Comparison of ENCODE assay signal across 6 cellular contexts in the genomic region with DNA sequence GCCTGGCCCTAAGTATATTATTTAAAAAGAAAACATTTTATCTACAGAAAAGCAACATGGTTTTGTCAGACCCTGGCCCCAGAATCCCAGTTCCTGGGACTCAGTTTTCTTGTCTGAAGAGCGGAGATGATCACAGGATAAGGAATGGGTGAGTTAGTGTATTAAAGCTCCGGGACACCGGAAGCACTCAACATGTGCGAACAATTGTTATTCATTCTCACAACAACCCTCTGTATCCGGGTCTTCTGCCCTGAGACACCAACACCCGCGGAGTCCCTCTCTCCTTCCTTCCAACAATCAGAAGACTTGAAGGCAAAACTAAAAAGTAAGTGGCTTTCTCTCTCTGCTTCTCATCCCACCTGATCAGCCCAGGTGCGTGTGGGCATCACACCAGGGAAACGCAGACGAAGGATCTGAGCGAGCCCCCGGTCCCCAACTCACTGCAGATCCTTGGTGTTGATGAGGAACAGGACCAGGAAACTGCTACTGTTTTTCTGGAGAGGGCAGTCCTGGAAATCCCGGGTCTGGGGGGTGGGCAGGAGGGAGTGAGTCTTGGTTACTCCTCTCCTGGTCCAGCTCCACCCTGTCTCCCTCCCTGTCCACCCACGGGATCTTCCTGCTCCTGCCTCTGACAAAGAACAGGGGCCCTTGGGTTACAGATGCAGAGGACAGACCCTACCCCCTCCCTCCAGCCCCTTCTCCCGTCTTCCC. TPM values are rescaled to one million over a fixed set of nuclear protein-coding genes. Genes with fewer than 3 reads are reported as not detected.
DNase-seq lines count a peak whose midpoint lies in the region; ATAC-seq lines count a peak whose summit lies in the region.

No MANE protein-coding gene starts in this region.

- no peaks in the 10 kb centered on the region for H3K27me3 Mint-ChIP-seq in activated T-helper 2 cell treated with anti-CD3 and anti-CD28 coated beads, Interferon-gamma antibody, Interleukin-2, Interleukin-4, amounts not matched to agents 10 μg/mL and 5 μg/mL and 100 μg/mL, durations not matched to agents 14 hours and 24 hours and 36 hours (ENCODE audit: low read depth)

- H3K4me3 Mint-ChIP-seq in activated T-helper 2 cell treated with anti-CD3 and anti-CD28 coated beads, Interferon-gamma antibody, Interleukin-2, Interleukin-4, amounts not matched to agents 10 μg/mL and 5 μg/mL and 100 μg/mL, durations not matched to agents 14 hours and 24 hours and 36 hours (ENCODE audit: low read depth): peak overlapping the region; percentile 98

- ATAC-seq in HG03045 (IDR thresholded peaks at IDR 0.05; ENCODE audit: unreplicated experiment): no peak
- ATAC-seq in HG02588 (IDR thresholded peaks at IDR 0.05; ENCODE audit: unreplicated experiment): no peak

- peak overlapping the region; percentile 98 for H3K27ac Mint-ChIP-seq in activated T-helper 2 cell treated with anti-CD3 and anti-CD28 coated beads, Interferon-gamma antibody, Interleukin-2, Interleukin-4, amounts not matched to agents 10 μg/mL and 5 μg/mL and 100 μg/mL, durations not matched to agents 14 hours and 24 hours and 36 hours

- H3K9me3 ChIP-seq in muscle layer of duodenum (ENCODE audit: control insufficient read depth in 1 of 2, low read length in 2 of 2): no peaks in the 10 kb centered on the region

- H3K4me1 ChIP-seq in muscle layer of duodenum (ENCODE audit: control insufficient read depth in 1 of 2, insufficient read depth in 2 of 2, low read length in 2 of 2): peaks cover 15 to 33% of the 10 kb centered on the region in 2 donors

- peaks cover 40% of the 10 kb centered on the region for H3K36me3 Mint-ChIP-seq in activated T-helper 2 cell treated with anti-CD3 and anti-CD28 coated beads, Interferon-gamma antibody, Interleukin-2, Interleukin-4, amounts not matched to agents 10 μg/mL and 5 μg/mL and 100 μg/mL, durations not matched to agents 14 hours and 24 hours and 36 hours (ENCODE audit: low read depth)

- H3K9me3 Mint-ChIP-seq in activated T-helper 2 cell treated with anti-CD3 and anti-CD28 coated beads, Interferon-gamma antibody, Interleukin-2, Interleukin-4, amounts not matched to agents 10 μg/mL and 5 μg/mL and 100 μg/mL, durations not matched to agents 14 hours and 24 hours and 36 hours: no peaks in the 10 kb centered on the region

- H3K27ac ChIP-seq in muscle layer of duodenum (ENCODE audit: low read length): peak overlapping the region; percentile 89

- peaks cover 7 to 31% of the 10 kb centered on the region in 2 donors for H3K36me3 ChIP-seq in muscle layer of duodenum (ENCODE audit: control insufficient read depth in 1 of 2, insufficient read depth in 2 of 2, low read length in 2 of 2)

- peaks cover 27% of the 10 kb centered on the region for H3K4me1 Mint-ChIP-seq in activated T-helper 2 cell treated with anti-CD3 and anti-CD28 coated beads, Interferon-gamma antibody, Interleukin-2, Interleukin-4, amounts not matched to agents 10 μg/mL and 5 μg/mL and 100 μg/mL, durations not matched to agents 14 hours and 24 hours and 36 hours (ENCODE audit: low read depth)

- peak overlapping the region; percentile 89 to 91 for H3K4me3 ChIP-seq in muscle layer of duodenum (ENCODE audit: low read depth in 1 of 2, low read length in 2 of 2)

- DNase-seq in ELR (ENCODE audit: low read depth): peak; percentile 28
- no peak for DNase-seq in activated T-helper 2 cell treated with anti-CD3 and anti-CD28 coated beads, Interferon-gamma antibody, Interleukin-2, Interleukin-4, amounts not matched to agents 10 μg/mL and 5 μg/mL and 100 μg/mL, durations not matched to agents 14 hours and 24 hours and 36 hours (ENCODE audit: low spot score)
- DNase-seq in COLO829 (ENCODE audit: low spot score): no peak

- no peaks in the 10 kb centered on the region for H3K27me3 ChIP-seq in muscle layer of duodenum (ENCODE audit: low read depth, low read length)

- intact Hi-C loops in activated T-helper 2 cell treated with anti-CD3 and anti-CD28 coated beads, Interferon-gamma antibody, Interleukin-2, Interleukin-4, amounts not matched to agents 10 μg/mL and 5 μg/mL and 100 μg/mL, durations not matched to agents 14 hours and 24 hours and 36 hours (cut with micrococcal nuclease): no loop called here

RNA-seq across cellular contexts. Expression of gene GPR108, which starts 2.0 kb away (rescaled TPM):
- total RNA-seq in activated T-helper 2 cell treated with anti-CD3 and anti-CD28 coated beads, Interferon-gamma antibody, Interleukin-2, Interleukin-4, amounts not matched to agents 10 μg/mL and 5 μg/mL and 100 μg/mL, durations not matched to agents 14 hours and 24 hours and 36 hours: 90.4 and 95.4 TPM in 2 replicates

RNA-seq across cellular contexts. Expression of gene TRIP10, which starts 4.1 kb away (rescaled TPM):
- 55.2 and 64.7 TPM in 2 replicates for total RNA-seq in activated T-helper 2 cell treated with anti-CD3 and anti-CD28 coated beads, Interferon-gamma antibody, Interleukin-2, Interleukin-4, amounts not matched to agents 10 μg/mL and 5 μg/mL and 100 μg/mL, durations not matched to agents 14 hours and 24 hours and 36 hours

RNA-seq across cellular contexts. Expression of gene C3, which starts 14.9 kb away (rescaled TPM):
- total RNA-seq in activated T-helper 2 cell treated with anti-CD3 and anti-CD28 coated beads, Interferon-gamma antibody, Interleukin-2, Interleukin-4, amounts not matched to agents 10 μg/mL and 5 μg/mL and 100 μg/mL, durations not matched to agents 14 hours and 24 hours and 36 hours: 4.4 and 6.3 TPM in 2 replicates

RNA-seq across cellular contexts. Expression of gene SH2D3A, which starts 31.9 kb away (rescaled TPM):
- total RNA-seq in activated T-helper 2 cell treated with anti-CD3 and anti-CD28 coated beads, Interferon-gamma antibody, Interleukin-2, Interleukin-4, amounts not matched to agents 10 μg/mL and 5 μg/mL and 100 μg/mL, durations not matched to agents 14 hours and 24 hours and 36 hours: 7.7 and 8.7 TPM in 2 replicates

RNA-seq across cellular contexts. Expression of gene VAV1, which starts 37.2 kb away (rescaled TPM):
- 68.9 and 69.7 TPM in 2 replicates for total RNA-seq in activated T-helper 2 cell treated with anti-CD3 and anti-CD28 coated beads, Interferon-gamma antibody, Interleukin-2, Interleukin-4, amounts not matched to agents 10 μg/mL and 5 μg/mL and 100 μg/mL, durations not matched to agents 14 hours and 24 hours and 36 hours
